ENCODE assay signal across 8 cellular contexts in the genomic region with DNA sequence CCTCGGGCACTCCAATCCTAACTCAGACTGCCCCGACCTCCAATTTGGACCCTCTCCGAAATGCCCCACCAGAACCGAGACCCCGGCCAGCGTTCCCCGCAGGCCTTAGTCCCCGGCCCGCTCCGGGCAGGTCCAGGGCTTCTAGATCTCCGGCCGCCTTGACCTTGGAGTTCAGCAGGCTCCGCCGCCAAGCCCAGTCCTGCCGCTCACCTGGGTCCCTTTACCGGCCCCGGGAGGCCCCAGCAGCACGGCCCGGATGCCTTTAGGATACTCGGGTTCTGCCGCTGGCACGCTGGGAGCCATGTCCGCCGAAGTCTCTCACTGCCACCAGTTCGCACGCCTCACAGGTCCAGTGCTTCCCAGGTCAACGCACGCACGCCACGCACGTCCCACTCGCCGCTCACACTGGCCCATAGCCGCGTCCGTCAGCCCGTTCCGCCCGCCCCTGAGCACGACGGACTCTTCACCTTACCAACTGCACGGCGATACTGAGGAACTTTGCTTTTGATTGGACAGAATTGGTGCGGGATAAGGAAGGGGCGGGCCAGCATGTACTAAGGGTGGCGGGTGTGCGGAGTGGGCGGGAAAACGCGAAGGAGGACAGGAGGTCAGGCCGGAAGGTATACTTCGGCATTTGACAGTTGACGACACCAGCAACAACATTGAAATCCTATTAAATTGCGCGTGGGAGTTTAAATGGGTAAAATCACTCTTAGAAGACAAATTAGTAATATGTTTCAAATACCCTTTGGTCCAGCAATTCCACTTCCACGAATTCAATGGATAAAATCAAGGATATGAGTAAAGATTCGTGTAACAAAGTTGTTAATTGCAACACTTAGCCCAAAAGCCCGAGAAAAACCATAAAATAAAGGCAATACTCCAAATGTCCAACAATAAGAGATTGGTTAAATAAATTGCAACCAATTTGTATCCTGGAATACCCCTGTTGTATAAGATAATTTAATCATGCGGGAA. TPM values are rescaled to one million over a fixed set of nuclear protein-coding genes. Genes with fewer than 3 reads are reported as not detected.
DNase-seq lines count a peak whose midpoint lies in the region; ATAC-seq and TF ChIP-seq lines count a peak whose summit lies in the region.

A gene (minus strand): TSS at position 358 of the 978 bp plus-strand sequence. CDS start 55 bp downstream, at position 303.

- H4K20me1 ChIP-seq in DOHH2 (ENCODE audit: control insufficient read depth, insufficient read depth, low read depth, low read length) (peaks cover 9% of the 10 kb centered on the region; the same call in 1 of the 2 replicates), GM23338 (replicated peaks; ENCODE audit: insufficient read depth) (peaks cover 32% of the 10 kb centered on the region)

- no peaks in the 10 kb centered on the region for H3K9me2 ChIP-seq in DOHH2 (replicated peaks; ENCODE audit: control insufficient read depth, low read length)
- H3K9me2 ChIP-seq in GM23338 (ENCODE audit: insufficient read depth), result no peaks in the 10 kb centered on the region; the same call in 1 of the 2 replicates

- H3K79me2 ChIP-seq in DOHH2 (ENCODE audit: control insufficient read depth, low read length), result peaks cover 53% of the 10 kb centered on the region
- H3K79me2 ChIP-seq in GM23338 (replicated peaks; ENCODE audit: insufficient read depth), result peaks cover 47% of the 10 kb centered on the region

- ATAC-seq in GM23338 (peak; percentile 99), naive B cell (ENCODE audit: low read depth in 2 of 2) (peak; percentile 99)
- peak; percentile 100 for ATAC-seq in stimulated activated memory B cell treated with anti-CD40 and anti-IgM and Interleukin-4, amounts not matched to agents 10 μg/mL and 1 μg/mL and 100 μg/mL, for 72 hours

- H3K27ac ChIP-seq in DOHH2 (ENCODE audit: low read depth, low read length), result peak within 1 kb of the TSS; percentile 43
- H3K27ac ChIP-seq in GM23338 (ENCODE audit: low read depth), result no peak within 1 kb of the TSS

- H3K27me3 Mint-ChIP-seq in GM23338 (ENCODE audit: insufficient read depth, low read depth, poor library complexity), result peaks cover 6% of the 10 kb centered on the region
- no peaks in the 10 kb centered on the region for H3K27me3 Mint-ChIP-seq in naive B cell
- H3K27me3 Mint-ChIP-seq in stimulated activated memory B cell treated with anti-CD40 and anti-IgM and Interleukin-4, amounts not matched to agents 10 μg/mL and 1 μg/mL and 100 μg/mL, for 72 hours, result no peaks in the 10 kb centered on the region

- TF ChIP-seq CTCF in DOHH2 (IDR thresholded peaks at IDR 0.05; ENCODE audit: low read depth, low read length, poor library complexity, severe bottlenecking) (no peak), GM23338 (conservative IDR thresholded peaks at IDR 0.05; ENCODE audit: low read depth in 2 of 2) (no peak)

- peaks cover 8% of the 10 kb centered on the region; the same call in 2 of the 3 replicates for H3K4me1 Mint-ChIP-seq in GM23338
- H3K4me1 Mint-ChIP-seq in naive B cell, result peaks cover 25 to 54% (median 47%) of the 10 kb centered on the region in 3 donors
- H3K4me1 Mint-ChIP-seq in stimulated activated memory B cell treated with anti-CD40 and anti-IgM and Interleukin-4, amounts not matched to agents 10 μg/mL and 1 μg/mL and 100 μg/mL, for 72 hours, result peaks cover 39% of the 10 kb centered on the region

- H3K36me3 ChIP-seq in DOHH2 (ENCODE audit: control insufficient read depth, low read length) (peaks cover 43% of the 10 kb centered on the region), GM23338 (ENCODE audit: insufficient read depth) (no peaks in the 10 kb centered on the region)

- H3F3A ChIP-seq in DOHH2 (ENCODE audit: control insufficient read depth, insufficient read depth) (no peaks in the 10 kb centered on the region), GM23338 (replicated peaks; ENCODE audit: low read depth) (no peaks in the 10 kb centered on the region)

- H3K4me1 ChIP-seq in DOHH2 (ENCODE audit: control insufficient read depth, low read length) (peaks cover 43% of the 10 kb centered on the region), GM23338 (ENCODE audit: insufficient read depth) (peaks cover 11% of the 10 kb centered on the region)

- H3K4me3 ChIP-seq in DOHH2 (ENCODE audit: low read length), result peak within 1 kb of the TSS; percentile 90
- peak within 1 kb of the TSS; percentile 97 for H3K4me3 ChIP-seq in GM23338

- H2AFZ ChIP-seq in GM23338, result peak within 1 kb of the TSS; percentile 83

- no peaks in the 10 kb centered on the region for H3K9me3 ChIP-seq in DOHH2 (ENCODE audit: control insufficient read depth, insufficient read depth, low read length)

- DNase-seq in GM23338 (ENCODE audit: low spot score), result peak; percentile 98
- DNase-seq in LHCN-M2 (ENCODE audit: low read depth), result peak; percentile 98
- peak; percentile 99 for DNase-seq in RPMI8226
- DNase-seq in activated T-helper 1 cell treated with anti-CD3 and anti-CD28 coated beads, Interleukin-2, amount 50 U/mL, for 16 hours (ENCODE audit: low read depth in 1 of 2, low spot score in 1 of 2), result peak; percentile 74 to 83
- DNase-seq in fibroblast of gingiva (ENCODE audit: low read depth), result peak; percentile 97
- peak; percentile 92 for DNase-seq in naive B cell

- H3K27ac Mint-ChIP-seq in GM23338 (peak within 1 kb of the TSS; percentile 39), naive B cell (peak within 1 kb of the TSS; percentile 79 to 98 (median 94))
- H3K27ac Mint-ChIP-seq in stimulated activated memory B cell treated with anti-CD40 and anti-IgM and Interleukin-4, amounts not matched to agents 10 μg/mL and 1 μg/mL and 100 μg/mL, for 72 hours, result peak within 1 kb of the TSS; percentile 89

- H3K9me3 Mint-ChIP-seq in GM23338 (peaks cover 10% of the 10 kb centered on the region), naive B cell (no peaks in the 10 kb centered on the region)
- H3K9me3 Mint-ChIP-seq in stimulated activated memory B cell treated with anti-CD40 and anti-IgM and Interleukin-4, amounts not matched to agents 10 μg/mL and 1 μg/mL and 100 μg/mL, for 72 hours, result no peaks in the 10 kb centered on the region

- H3K4me3 Mint-ChIP-seq in GM23338, result peak within 1 kb of the TSS; percentile 88
- H3K4me3 Mint-ChIP-seq in naive B cell, result peak within 1 kb of the TSS; percentile 84 to 100 (median 97)
- peak within 1 kb of the TSS; percentile 85 for H3K4me3 Mint-ChIP-seq in stimulated activated memory B cell treated with anti-CD40 and anti-IgM and Interleukin-4, amounts not matched to agents 10 μg/mL and 1 μg/mL and 100 μg/mL, for 72 hours

- no peaks in the 10 kb centered on the region for H3K27me3 ChIP-seq in DOHH2 (ENCODE audit: control insufficient read depth, low read length)
- H3K27me3 ChIP-seq in GM23338 (ENCODE audit: insufficient read depth), result peaks cover 8% of the 10 kb centered on the region

- H3K36me3 Mint-ChIP-seq in GM23338 (ENCODE audit: low read depth) (peaks cover 13% of the 10 kb centered on the region; the same call in 2 of the 3 replicates), naive B cell (peaks cover 2% of the 10 kb centered on the region in 2 donors)
- peaks cover 17% of the 10 kb centered on the region for H3K36me3 Mint-ChIP-seq in stimulated activated memory B cell treated with anti-CD40 and anti-IgM and Interleukin-4, amounts not matched to agents 10 μg/mL and 1 μg/mL and 100 μg/mL, for 72 hours

- H3K4me2 ChIP-seq in DOHH2 (ENCODE audit: low read length) (peak within 1 kb of the TSS; percentile 70), GM23338 (peak within 1 kb of the TSS; percentile 92)

TF ChIP-seq in GM23338, 12 proteins besides CTCF, POLR2A, EP300 and RAD21:
- TF ChIP-seq POLR2AphosphoS5 (IDR thresholded peaks at IDR 0.05; ENCODE audit: low read depth) (peak; percentile 85), CREB1 (CRISPR knock-in tag; IDR thresholded peaks at IDR 0.05; ENCODE audit: low read depth) (peak; percentile 90), JUNB (IDR thresholded peaks at IDR 0.05; ENCODE audit: unreplicated experiment) (no peak)
TF ChIP-seq in GM23338: peak in this region for 2.

RNA-seq across cellular contexts. Expression of the gene that starts here (rescaled TPM):
- total RNA-seq in GM23338 (2014; rRNA removed; shearing (Covaris generic)), result 142 and 165 TPM in 2 replicates
- polyA plus RNA-seq in GM23338 (2016; fragmentation: Nextera tagmentation; extraction: Ambion mirVana) (121 and 125 TPM in 2 replicates), naive B cell (ENCODE audit: low read depth in 6 of 6) (100 to 1,000 TPM; 107 to 151 (median 134) TPM)
- total RNA-seq in LHCN-M2 (2014; rRNA removed), result 182 and 189 TPM in 2 replicates
- 160 TPM for polyA plus RNA-seq in LHCN-M2 (2012)

Comparison
In these comparisons a context has a peak if more than half of its experiments do, and no peak if none do; other contexts are left out.
1. H3K27ac Mint-ChIP-seq: peak in every context shown above with its lines; median percentile 94 in naive B cell; 89 in stimulated activated memory B cell treated with anti-CD40 and anti-IgM and Interleukin-4, amounts not matched to agents 10 μg/mL and 1 μg/mL and 100 μg/mL, for 72 hours; 39 in GM23338.